In the genomic region with DNA sequence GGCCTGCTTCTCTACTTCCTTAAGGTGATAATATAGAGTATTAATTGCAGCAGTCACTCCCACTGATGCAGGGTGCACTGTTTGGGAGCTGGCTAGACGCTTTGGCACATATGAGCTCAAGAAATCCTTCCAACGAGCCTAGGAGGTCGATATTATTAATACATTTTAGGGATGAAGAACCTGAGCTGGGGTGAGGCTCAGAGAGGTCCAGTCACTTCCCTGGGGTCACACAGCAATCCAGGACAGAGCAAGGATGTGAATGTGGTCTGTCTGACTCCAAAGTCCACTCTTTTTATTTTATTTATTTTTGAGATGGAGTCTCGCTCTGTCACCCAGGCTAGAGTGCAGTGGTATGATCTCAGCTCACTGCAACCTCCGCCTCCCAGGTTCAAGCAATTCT, we compare ENCODE assay signal across 30 cellular contexts.
"Had no signal": no experiment of that assay in that cellular context is flagged by ENCODE, and none has a peak within 500 bp of the region (broad histone marks: within the 10 kb centered on the region; RNA-seq: fewer than 3 reads in every experiment).

No MANE protein-coding gene starts in this region.

- H3K9me3 ChIP-seq: esophagus muscularis mucosa, gastrocnemius medialis, heart left ventricle had no signal

- H3K4me3 Mint-ChIP-seq: activated CD8-positive, alpha-beta T cell treated with anti-CD3 and anti-CD28 coated beads for 36 hours; activated naive CD8-positive, alpha-beta T cell; activated T-cell treated with anti-CD3 and anti-CD28 coated beads, Interleukin-2, amount 50 U/mL, for 4 hours; activated T-helper 17 cell treated with anti-CD3 and anti-CD28 coated beads, Interleukin-2, amount 50 U/mL, for 72 hours; central memory CD8-positive, alpha-beta T cell; dendritic cell treated with granulocyte-macrophage colony-stimulating factor and Interleukin-4, amounts not matched to agents 40 ng/mL and 50 ng/mL, for 4 days; effector memory CD8-positive, alpha-beta T cell had no signal

- ATAC-seq: activated CD8-positive, alpha-beta T cell treated with anti-CD3 and anti-CD28 coated beads for 36 hours; activated T-cell treated with anti-CD3 and anti-CD28 coated beads, Interleukin-2, amount 50 U/mL, for 4 hours; activated T-helper 17 cell treated with anti-CD3 and anti-CD28 coated beads, Interleukin-2, amount 50 U/mL, for 72 hours; effector memory CD8-positive, alpha-beta T cell; foreskin keratinocyte; gastrocnemius medialis; heart left ventricle had no signal

- FAIRE-seq: astrocyte, bronchial epithelial cell had no signal

- H3K4me3 ChIP-seq: coronary artery, dorsolateral prefrontal cortex, esophagus muscularis mucosa, gastrocnemius medialis, heart left ventricle had no signal

- H3K4me1 ChIP-seq: esophagus muscularis mucosa, foreskin keratinocyte, gastrocnemius medialis had no signal

- H3K27ac ChIP-seq: brain microvascular endothelial cell, coronary artery, dorsolateral prefrontal cortex, esophagus muscularis mucosa, foreskin keratinocyte, gastrocnemius medialis, heart left ventricle had no signal

- H3K27ac Mint-ChIP-seq: activated CD8-positive, alpha-beta T cell treated with anti-CD3 and anti-CD28 coated beads for 36 hours; activated naive CD8-positive, alpha-beta T cell; activated T-helper 17 cell treated with anti-CD3 and anti-CD28 coated beads, Interleukin-2, amount 50 U/mL, for 72 hours; dendritic cell treated with granulocyte-macrophage colony-stimulating factor and Interleukin-4, amounts not matched to agents 40 ng/mL and 50 ng/mL, for 4 days; effector memory CD8-positive, alpha-beta T cell had no signal

- H3K9me3 Mint-ChIP-seq: activated T-helper 17 cell treated with anti-CD3 and anti-CD28 coated beads, Interleukin-2, amount 50 U/mL, for 72 hours; central memory CD8-positive, alpha-beta T cell had no signal

- DNase-seq: activated CD4-positive, alpha-beta T cell treated with anti-CD3 and anti-CD28 coated beads for 1 hour; activated CD4-positive, alpha-beta T cell treated with anti-CD3 and anti-CD28 coated beads for 4 hours; activated CD4-positive, alpha-beta T cell treated with anti-CD3 and anti-CD28 coated beads, Interleukin-2, amount 50 U/mL, for 1 hour; activated CD4-positive, alpha-beta T cell treated with anti-CD3 and anti-CD28 coated beads, Interleukin-2, amount 50 U/mL, for 48 hours; activated CD8-positive, alpha-beta memory T cell treated with anti-CD3 and anti-CD28 coated beads for 24 hours; activated CD8-positive, alpha-beta T cell treated with anti-CD3 and anti-CD28 coated beads for 36 hours; activated effector memory CD4-positive, alpha-beta T cell treated with Interleukin-2 at 50 U/mL for 16 hours; activated gamma-delta T cell treated with Interleukin-2 at 50 U/mL for 16 hours; activated naive CD4-positive, alpha-beta T cell treated with anti-CD3 and anti-CD28 coated beads, Interleukin-2, amount 50 U/mL, for 16 hours; activated naive CD4-positive, alpha-beta T cell treated with Interleukin-2 at 50 U/mL for 16 hours; activated T-cell treated with anti-CD3 and anti-CD28 coated beads, Interleukin-2, amount 50 U/mL, for 4 hours; amniotic stem cell; anterior cingulate cortex; brain microvascular endothelial cell; dorsolateral prefrontal cortex; effector memory CD8-positive, alpha-beta T cell; erythroblast; foreskin keratinocyte; gastrocnemius medialis; glutamatergic neuron; heart left ventricle; T-helper 2 cell had no signal

- H3K4me1 Mint-ChIP-seq: activated T-helper 17 cell treated with anti-CD3 and anti-CD28 coated beads, Interleukin-2, amount 50 U/mL, for 72 hours; central memory CD8-positive, alpha-beta T cell had no signal

- H3K27me3 ChIP-seq: brain microvascular endothelial cell, foreskin keratinocyte, gastrocnemius medialis, heart left ventricle had no signal

- H3K27me3 Mint-ChIP-seq: activated CD8-positive, alpha-beta T cell treated with anti-CD3 and anti-CD28 coated beads for 36 hours; activated naive CD8-positive, alpha-beta T cell; activated T-helper 17 cell treated with anti-CD3 and anti-CD28 coated beads, Interleukin-2, amount 50 U/mL, for 72 hours; dendritic cell treated with granulocyte-macrophage colony-stimulating factor and Interleukin-4, amounts not matched to agents 40 ng/mL and 50 ng/mL, for 4 days had no signal

- H3K36me3 ChIP-seq: brain microvascular endothelial cell, esophagus muscularis mucosa, gastrocnemius medialis, heart left ventricle had no signal
